Comparison of ENCODE assay signal across 11 cellular contexts in genomic region chr10:91597397-91597881, GRCh38. TPM values are rescaled to one million over a fixed set of nuclear protein-coding genes. Genes with fewer than 3 reads are reported as not detected.
A peak's percentile ranks its signal among the peaks of the same experiment; 100 is the strongest.
DNase-seq lines count a peak whose midpoint lies in the region; ATAC-seq and TF ChIP-seq lines count a peak whose summit lies in the region.
"Had no signal": no experiment of that assay in that cellular context is flagged by ENCODE, and none has a peak within 500 bp of the region (broad histone marks: within the 10 kb centered on the region; RNA-seq: fewer than 3 reads in every experiment).

No MANE protein-coding gene starts in this region.

- H3K9me3 Mint-ChIP-seq in activated CD4-positive, alpha-beta T cell treated with anti-CD3 and anti-CD28 coated beads, Interleukin-2, amount 10 ng/mL, durations not matched to agents 7 days and 5 days = no peaks in the 10 kb centered on the region
- H3K9me3 Mint-ChIP-seq: central memory CD8-positive, alpha-beta T cell; H9 had no signal

- CTCF ChIA-PET in activated CD4-positive, alpha-beta T cell treated with anti-CD3 and anti-CD28 coated beads, Interleukin-2, amount 10 ng/mL, durations not matched to agents 7 days and 5 days (lab: Charles Lee) = no interaction called here

- POLR2A ChIA-PET in activated CD4-positive, alpha-beta T cell treated with anti-CD3 and anti-CD28 coated beads, Interleukin-2, amount 10 ng/mL, durations not matched to agents 7 days and 5 days (lab: Charles Lee) = no interaction called here

- H3K36me3 ChIP-seq in lower lobe of right lung = no peaks in the 10 kb centered on the region
- H3K36me3 ChIP-seq in upper lobe of right lung = no peaks in the 10 kb centered on the region

- H3K9me3 ChIP-seq in lower lobe of right lung = no peaks in the 10 kb centered on the region
- H3K9me3 ChIP-seq in upper lobe of right lung = no peaks in the 10 kb centered on the region

- intact Hi-C loops in lower lobe of right lung (cut with DNase I) (no loop called here), upper lobe of right lung (cut with DNase I) (no loop called here)

- TF ChIP-seq CTCF in lower lobe of right lung (IDR thresholded peaks at IDR 0.05) = no peak
- no peak for TF ChIP-seq CTCF in upper lobe of right lung (IDR thresholded peaks at IDR 0.05)

- peaks cover 5% of the 10 kb centered on the region for H3K4me1 Mint-ChIP-seq in activated CD4-positive, alpha-beta T cell treated with anti-CD3 and anti-CD28 coated beads, Interleukin-2, amount 10 ng/mL, durations not matched to agents 7 days and 5 days
- H3K4me1 Mint-ChIP-seq: central memory CD8-positive, alpha-beta T cell; H9 had no signal

- ATAC-seq in lower lobe of right lung (peak; percentile 18 to 24), upper lobe of right lung (peak; percentile 15)

- H3K27ac ChIP-seq in lower lobe of right lung (no peak overlapping the region), upper lobe of right lung (no peak overlapping the region)

- peaks cover 12% of the 10 kb centered on the region for H3K27me3 Mint-ChIP-seq in activated CD4-positive, alpha-beta T cell treated with anti-CD3 and anti-CD28 coated beads, Interleukin-2, amount 10 ng/mL, durations not matched to agents 7 days and 5 days

- H3K27me3 ChIP-seq in lower lobe of right lung (ENCODE audit: low read depth) = no peaks in the 10 kb centered on the region
- no peaks in the 10 kb centered on the region for H3K27me3 ChIP-seq in upper lobe of right lung

- H3K27ac Mint-ChIP-seq in activated CD4-positive, alpha-beta T cell treated with anti-CD3 and anti-CD28 coated beads, Interleukin-2, amount 10 ng/mL, durations not matched to agents 7 days and 5 days = no peak overlapping the region
- H3K27ac Mint-ChIP-seq: H9 had no signal

- DNase-seq in DMS53 (lab: John Stamatoyannopoulos, UW) (peak; percentile 57), DMS53 treated with DMSO at 0.1 percent for 48 hours (lab: John Stamatoyannopoulos, UW; ENCODE audit: unreplicated experiment) (no peak), cerebellar cortex (ENCODE audit: low spot score) (peak; percentile 12), lower lobe of right lung (no peak), upper lobe of right lung (no peak)
- no peak for DNase-seq in activated CD8-positive, alpha-beta memory T cell treated with anti-CD3 and anti-CD28 coated beads, Interleukin-2, amount 50 U/mL, for 48 hours
- DNase-seq in activated naive CD4-positive, alpha-beta T cell (lab: John Stamatoyannopoulos, UW) = no peak
- DNase-seq in activated CD4-positive, alpha-beta T cell treated with anti-CD3 and anti-CD28 coated beads, Interleukin-2, amount 10 ng/mL, durations not matched to agents 7 days and 5 days = no peak
- DNase-seq: H9, MM.1S had no signal

- H3K4me1 ChIP-seq in lower lobe of right lung (peaks cover 16% of the 10 kb centered on the region), upper lobe of right lung (no peaks in the 10 kb centered on the region)

- H3K4me3 Mint-ChIP-seq in activated CD4-positive, alpha-beta T cell treated with anti-CD3 and anti-CD28 coated beads, Interleukin-2, amount 10 ng/mL, durations not matched to agents 7 days and 5 days = no peak overlapping the region
- H3K4me3 Mint-ChIP-seq: central memory CD8-positive, alpha-beta T cell; H9 had no signal

- H3K36me3 Mint-ChIP-seq in activated CD4-positive, alpha-beta T cell treated with anti-CD3 and anti-CD28 coated beads, Interleukin-2, amount 10 ng/mL, durations not matched to agents 7 days and 5 days (ENCODE audit: low read depth) = no peaks in the 10 kb centered on the region

- no peak overlapping the region for H3K4me3 ChIP-seq in lower lobe of right lung
- no peak overlapping the region for H3K4me3 ChIP-seq in upper lobe of right lung

RNA-seq across cellular contexts. Expression of gene PPP1R3C, which starts 35.4 kb away (rescaled TPM):
- 10.8 TPM for total RNA-seq in lower lobe of right lung
- 15.1 TPM for total RNA-seq in upper lobe of right lung
- total RNA-seq in activated CD4-positive, alpha-beta T cell treated with anti-CD3 and anti-CD28 coated beads, Interleukin-2, amount 10 ng/mL, durations not matched to agents 7 days and 5 days = not detected

Comparison
In these comparisons a context has a peak if more than half of its experiments do, and no peak if none do; other contexts are left out.
1. DNase-seq: peak in DMS53 (single experiment) and cerebellar cortex (single experiment); none in DMS53 treated with DMSO at 0.1 percent for 48 hours (single experiment), lower lobe of right lung (single experiment), upper lobe of right lung (single experiment), activated CD8-positive, alpha-beta memory T cell treated with anti-CD3 and anti-CD28 coated beads, Interleukin-2, amount 50 U/mL, for 48 hours (single experiment), activated naive CD4-positive, alpha-beta T cell (0 of 4) and activated CD4-positive, alpha-beta T cell treated with anti-CD3 and anti-CD28 coated beads, Interleukin-2, amount 10 ng/mL, durations not matched to agents 7 days and 5 days (single experiment).
2. RNA of gene PPP1R3C, which starts 35.4 kb away (total RNA-seq): 15.1 TPM in upper lobe of right lung (single experiment) and 10.8 TPM in lower lobe of right lung (single experiment); not detected in activated CD4-positive, alpha-beta T cell treated with anti-CD3 and anti-CD28 coated beads, Interleukin-2, amount 10 ng/mL, durations not matched to agents 7 days and 5 days; every median in the first group is over 10 times any median in the second.